1 cellular context compared by ENCODE assay signal in the genomic region with DNA sequence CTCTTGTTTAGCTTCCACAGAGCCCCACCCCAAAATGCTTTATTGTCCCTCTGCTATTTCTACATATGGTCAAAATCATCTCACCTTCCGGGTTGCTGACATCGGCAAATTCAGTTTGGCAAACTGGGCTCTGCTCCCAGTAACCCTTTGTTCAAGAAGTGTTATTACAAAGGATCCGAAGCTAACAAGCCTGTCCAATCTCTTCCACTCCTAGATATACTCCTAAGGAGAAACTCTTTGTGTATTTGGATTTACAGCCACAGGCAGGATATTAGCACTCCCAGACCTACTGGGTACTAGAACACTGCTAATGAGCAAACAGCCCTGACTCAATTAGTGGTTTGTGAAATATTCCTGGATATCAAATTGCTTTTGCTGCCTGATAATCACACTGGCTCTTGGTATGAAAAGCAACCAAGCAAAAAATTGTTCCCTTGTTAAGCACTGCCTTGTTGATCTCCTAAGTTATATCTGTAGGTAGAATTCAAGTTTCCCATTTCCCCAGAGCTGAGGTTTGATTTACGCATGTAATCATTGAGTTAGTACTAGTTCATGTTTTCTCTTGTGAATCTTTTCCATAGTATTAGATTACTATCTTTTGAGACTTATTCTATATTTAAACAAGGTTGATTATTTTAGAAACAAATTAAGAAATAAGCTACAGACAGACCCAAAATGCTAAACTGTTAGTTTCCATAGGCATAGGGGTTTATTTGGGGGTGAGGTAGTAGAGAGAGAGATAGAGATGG.
TF ChIP-seq lines count a peak whose summit lies in the region.

No MANE protein-coding gene starts in this region.

TF ChIP-seq in K562, 482 proteins besides CTCF, POLR2A, EP300 and RAD21 (continued from another document):
- TF ChIP-seq, protein P1, sequence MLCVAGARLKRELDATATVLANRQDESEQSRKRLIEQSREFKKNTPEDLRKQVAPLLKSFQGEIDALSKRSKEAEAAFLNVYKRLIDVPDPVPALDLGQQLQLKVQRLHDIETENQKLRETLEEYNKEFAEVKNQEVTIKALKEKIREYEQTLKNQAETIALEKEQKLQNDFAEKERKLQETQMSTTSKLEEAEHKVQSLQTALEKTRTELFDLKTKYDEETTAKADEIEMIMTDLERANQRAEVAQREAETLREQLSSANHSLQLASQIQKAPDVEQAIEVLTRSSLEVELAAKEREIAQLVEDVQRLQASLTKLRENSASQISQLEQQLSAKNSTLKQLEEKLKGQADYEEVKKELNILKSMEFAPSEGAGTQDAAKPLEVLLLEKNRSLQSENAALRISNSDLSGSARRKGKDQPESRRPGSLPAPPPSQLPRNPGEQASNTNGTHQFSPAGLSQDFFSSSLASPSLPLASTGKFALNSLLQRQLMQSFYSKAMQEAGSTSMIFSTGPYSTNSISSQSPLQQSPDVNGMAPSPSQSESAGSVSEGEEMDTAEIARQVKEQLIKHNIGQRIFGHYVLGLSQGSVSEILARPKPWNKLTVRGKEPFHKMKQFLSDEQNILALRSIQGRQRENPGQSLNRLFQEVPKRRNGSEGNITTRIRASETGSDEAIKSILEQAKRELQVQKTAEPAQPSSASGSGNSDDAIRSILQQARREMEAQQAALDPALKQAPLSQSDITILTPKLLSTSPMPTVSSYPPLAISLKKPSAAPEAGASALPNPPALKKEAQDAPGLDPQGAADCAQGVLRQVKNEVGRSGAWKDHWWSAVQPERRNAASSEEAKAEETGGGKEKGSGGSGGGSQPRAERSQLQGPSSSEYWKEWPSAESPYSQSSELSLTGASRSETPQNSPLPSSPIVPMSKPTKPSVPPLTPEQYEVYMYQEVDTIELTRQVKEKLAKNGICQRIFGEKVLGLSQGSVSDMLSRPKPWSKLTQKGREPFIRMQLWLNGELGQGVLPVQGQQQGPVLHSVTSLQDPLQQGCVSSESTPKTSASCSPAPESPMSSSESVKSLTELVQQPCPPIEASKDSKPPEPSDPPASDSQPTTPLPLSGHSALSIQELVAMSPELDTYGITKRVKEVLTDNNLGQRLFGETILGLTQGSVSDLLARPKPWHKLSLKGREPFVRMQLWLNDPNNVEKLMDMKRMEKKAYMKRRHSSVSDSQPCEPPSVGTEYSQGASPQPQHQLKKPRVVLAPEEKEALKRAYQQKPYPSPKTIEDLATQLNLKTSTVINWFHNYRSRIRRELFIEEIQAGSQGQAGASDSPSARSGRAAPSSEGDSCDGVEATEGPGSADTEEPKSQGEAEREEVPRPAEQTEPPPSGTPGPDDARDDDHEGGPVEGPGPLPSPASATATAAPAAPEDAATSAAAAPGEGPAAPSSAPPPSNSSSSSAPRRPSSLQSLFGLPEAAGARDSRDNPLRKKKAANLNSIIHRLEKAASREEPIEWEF (CRISPR knock-in tag; IDR thresholded peaks at IDR 0.05) = no peak
- no peak for TF ChIP-seq ETS2 (tag; IDR thresholded peaks at IDR 0.05; ENCODE audit: borderline replicate concordance, poor library complexity, severe bottlenecking)
- no peak for TF ChIP-seq E2F8 (IDR thresholded peaks at IDR 0.05; ENCODE audit: low read depth, partially characterized antibody)
- TF ChIP-seq ZNF444 (CRISPR knock-in tag; IDR thresholded peaks at IDR 0.05) = no peak
- no peak for TF ChIP-seq ZNF766 (CRISPR knock-in tag; conservative IDR thresholded peaks at IDR 0.05)
- TF ChIP-seq POLR2B (IDR thresholded peaks at IDR 0.05; ENCODE audit: low read depth, partially characterized antibody) = peak; percentile 60
- no peak for TF ChIP-seq ATF7 (IDR thresholded peaks at IDR 0.05)
- peak; percentile 86 for TF ChIP-seq C11orf30 (IDR thresholded peaks at IDR 0.05; ENCODE audit: low read depth)
- TF ChIP-seq HCFC1 (IDR thresholded peaks at IDR 0.05; ENCODE audit: low read depth, low read length) = no peak
- TF ChIP-seq, protein P2, sequence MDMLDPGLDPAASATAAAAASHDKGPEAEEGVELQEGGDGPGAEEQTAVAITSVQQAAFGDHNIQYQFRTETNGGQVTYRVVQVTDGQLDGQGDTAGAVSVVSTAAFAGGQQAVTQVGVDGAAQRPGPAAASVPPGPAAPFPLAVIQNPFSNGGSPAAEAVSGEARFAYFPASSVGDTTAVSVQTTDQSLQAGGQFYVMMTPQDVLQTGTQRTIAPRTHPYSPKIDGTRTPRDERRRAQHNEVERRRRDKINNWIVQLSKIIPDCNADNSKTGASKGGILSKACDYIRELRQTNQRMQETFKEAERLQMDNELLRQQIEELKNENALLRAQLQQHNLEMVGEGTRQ (CRISPR knock-in tag; IDR thresholded peaks at IDR 0.05) = no peak
- no peak for TF ChIP-seq ARID3B (CRISPR knock-in tag; IDR thresholded peaks at IDR 0.05; ENCODE audit: borderline replicate concordance)
- TF ChIP-seq MAFG (tag; conservative IDR thresholded peaks at IDR 0.05) = peak; percentile 84
- TF ChIP-seq, protein P3, sequence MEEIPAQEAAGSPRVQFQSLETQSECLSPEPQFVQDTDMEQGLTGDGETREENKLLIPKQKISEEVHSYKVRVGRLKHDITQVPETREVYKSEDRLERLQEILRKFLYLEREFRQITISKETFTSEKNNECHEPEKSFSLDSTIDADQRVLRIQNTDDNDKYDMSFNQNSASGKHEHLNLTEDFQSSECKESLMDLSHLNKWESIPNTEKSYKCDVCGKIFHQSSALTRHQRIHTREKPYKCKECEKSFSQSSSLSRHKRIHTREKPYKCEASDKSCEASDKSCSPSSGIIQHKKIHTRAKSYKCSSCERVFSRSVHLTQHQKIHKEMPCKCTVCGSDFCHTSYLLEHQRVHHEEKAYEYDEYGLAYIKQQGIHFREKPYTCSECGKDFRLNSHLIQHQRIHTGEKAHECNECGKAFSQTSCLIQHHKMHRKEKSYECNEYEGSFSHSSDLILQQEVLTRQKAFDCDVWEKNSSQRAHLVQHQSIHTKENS (CRISPR knock-in tag; IDR thresholded peaks at IDR 0.05) = no peak
- no peak for TF ChIP-seq TEAD4 (IDR thresholded peaks at IDR 0.05; ENCODE audit: low read length)
- TF ChIP-seq TEAD4 (CRISPR knock-in tag; IDR thresholded peaks at IDR 0.05; ENCODE audit: borderline replicate concordance) = no peak
- TF ChIP-seq PTRF (tag; IDR thresholded peaks at IDR 0.05) = no peak
- 0 out of 2 replicates have a peak, but pooled peaks have one; percentile 12 for TF ChIP-seq ZNF282 (CRISPR knock-in tag; IDR thresholded peaks at IDR 0.05)
- TF ChIP-seq KAT7 (CRISPR knock-in tag; IDR thresholded peaks at IDR 0.05; ENCODE audit: borderline replicate concordance) = no peak
- TF ChIP-seq WHSC1 (IDR thresholded peaks at IDR 0.05; ENCODE audit: low read length) = no peak
- TF ChIP-seq NFE2 (IDR thresholded peaks at IDR 0.05; ENCODE audit: low read depth) = no peak
- TF ChIP-seq SIN3A (IDR thresholded peaks at IDR 0.05; ENCODE audit: borderline replicate concordance in 2 of 2, control insufficient read depth in 1 of 2, low read depth in 2 of 2, low read length in 2 of 2) = peak in 1 of 2 experiments; percentile 54; a peak in 1 of 4 replicates
- peak; percentile 92 for TF ChIP-seq MAFK (IDR thresholded peaks at IDR 0.05; ENCODE audit: low read length)
- no peak for TF ChIP-seq SMARCE1 (IDR thresholded peaks at IDR 0.05)
- TF ChIP-seq ARNT (IDR thresholded peaks at IDR 0.05) = no peak
- TF ChIP-seq ZNF316 (IDR thresholded peaks at IDR 0.05) = peak; percentile 89
- no peak for TF ChIP-seq U2AF1 (optimal IDR thresholded peaks at IDR 0.05; ENCODE audit: low read depth, low read length)
- peak; percentile 92 for TF ChIP-seq POLR2AphosphoS2 (IDR thresholded peaks at IDR 0.05; ENCODE audit: low read length)
- TF ChIP-seq MAFF (IDR thresholded peaks at IDR 0.05; ENCODE audit: low read length) = peak; percentile 87
- TF ChIP-seq, protein P4, sequence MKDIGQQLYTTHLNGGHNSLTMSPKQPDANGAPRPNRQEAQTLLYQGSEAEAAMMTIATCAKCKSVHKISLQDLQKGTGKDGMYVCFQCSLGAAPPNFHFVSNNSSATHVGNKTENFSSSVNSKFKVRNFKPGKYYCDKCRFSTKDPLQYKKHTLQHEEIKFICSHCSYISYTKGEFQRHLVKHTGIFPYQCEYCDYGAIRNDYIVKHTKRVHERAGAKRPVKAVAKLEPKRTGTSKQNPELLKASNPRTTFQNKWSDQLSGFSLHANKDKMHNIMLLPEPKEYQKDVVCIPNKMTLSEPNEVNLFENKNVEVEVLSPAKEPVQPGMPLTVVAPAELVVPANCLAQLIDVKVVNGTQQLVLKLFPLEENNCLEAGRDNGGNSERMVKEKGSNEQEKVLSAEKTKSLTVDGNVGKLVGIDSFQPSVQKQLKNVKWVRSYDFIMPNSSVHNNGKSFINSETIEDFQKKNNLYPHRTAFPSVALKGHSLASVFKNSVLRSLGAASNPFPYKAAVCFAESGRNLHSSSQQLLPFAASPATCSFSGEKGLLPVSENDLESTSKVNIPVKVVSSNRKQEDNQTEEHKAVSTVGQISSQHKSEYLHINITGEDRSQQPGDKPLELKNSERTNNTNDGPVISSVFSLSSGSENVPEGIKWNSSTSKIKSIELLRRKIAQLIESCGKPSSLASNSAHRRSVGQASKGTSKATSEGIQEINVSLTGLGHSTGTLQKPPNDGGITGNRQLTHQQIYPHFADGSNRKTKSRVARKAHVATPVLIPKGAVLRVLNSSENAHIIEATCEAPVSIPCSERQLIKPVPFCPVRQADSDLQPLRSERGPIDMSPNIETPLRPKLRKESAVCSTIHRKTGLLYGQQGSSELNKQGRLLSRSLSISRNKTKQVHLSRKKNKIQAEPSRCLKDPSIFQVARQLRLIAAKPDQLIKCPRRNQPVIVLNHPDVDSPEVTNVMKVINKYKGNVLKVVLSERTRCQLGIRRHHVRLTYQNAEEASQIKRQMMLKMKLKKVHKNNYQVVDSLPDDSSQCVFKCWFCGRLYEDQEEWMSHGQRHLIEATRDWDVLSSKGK (CRISPR knock-in tag; IDR thresholded peaks at IDR 0.05) = no peak
- no peak for TF ChIP-seq SMARCB1 (IDR thresholded peaks at IDR 0.05; ENCODE audit: insufficient read length, low read depth)
- no peak for TF ChIP-seq GTF2F1 (IDR thresholded peaks at IDR 0.05; ENCODE audit: low read depth, low read length)
- no peak for TF ChIP-seq ZNF239 (CRISPR knock-in tag; IDR thresholded peaks at IDR 0.05)
- TF ChIP-seq E4F1 (CRISPR knock-in tag; IDR thresholded peaks at IDR 0.05; ENCODE audit: borderline replicate concordance) = no peak
- no peak for TF ChIP-seq MCM2 (IDR thresholded peaks at IDR 0.05; ENCODE audit: low read depth)
- no peak for TF ChIP-seq E2F1 (CRISPR knock-in tag; IDR thresholded peaks at IDR 0.05)
- peak; percentile 49; the same call in 1 of the 2 replicates for TF ChIP-seq SUPT5H (IDR thresholded peaks at IDR 0.05)
- TF ChIP-seq PHB (CRISPR knock-in tag; IDR thresholded peaks at IDR 0.05) = no peak
- peak; percentile 24; the same call in 1 of the 2 replicates for TF ChIP-seq SP1 (CRISPR knock-in tag; IDR thresholded peaks at IDR 0.05)
- TF ChIP-seq TEAD1 (CRISPR knock-in tag; IDR thresholded peaks at IDR 0.05) = peak in 1 of 2 experiments; percentile 21; a peak in 1 of 4 replicates
